In the genomic region with DNA sequence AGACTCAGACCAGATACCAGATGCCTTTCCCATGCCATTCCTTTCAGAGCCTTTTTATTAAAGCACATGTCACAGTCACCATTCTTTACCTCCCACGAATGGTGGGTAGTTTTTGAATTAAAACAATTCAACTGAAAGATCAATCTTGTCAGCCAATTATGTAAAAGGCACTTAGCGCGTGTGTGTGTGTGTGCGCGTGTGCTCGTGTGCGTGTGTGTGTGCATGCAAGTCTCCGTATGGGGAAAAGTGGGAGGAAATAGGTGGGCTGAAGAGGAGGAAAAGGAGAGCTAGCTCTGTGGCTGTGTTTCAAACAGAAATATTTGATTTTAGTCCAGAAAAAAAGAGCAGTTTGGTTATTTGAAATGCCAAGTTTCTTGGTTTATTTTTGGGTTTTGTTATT, we compare ENCODE assay signal across 32 cellular contexts.
"Had no signal": no experiment of that assay in that cellular context is flagged by ENCODE, and none has a peak within 500 bp of the region (broad histone marks: within the 10 kb centered on the region; RNA-seq: fewer than 3 reads in every experiment).

No MANE protein-coding gene starts in this region.

- ATAC-seq: activated CD4-positive, alpha-beta T cell treated with anti-CD3 and anti-CD28 coated beads for 36 hours; activated CD4-positive, CD25-positive, alpha-beta regulatory T cell treated with anti-CD3 and anti-CD28 coated beads, Interleukin-2, amount 50 U/mL, for 24 hours; activated CD8-positive, alpha-beta memory T cell treated with anti-CD3 and anti-CD28 coated beads, Interleukin-2, amount 10 ng/mL, durations not matched to agents 7 days and 5 days; activated CD8-positive, alpha-beta T cell treated with anti-CD3 and anti-CD28 coated beads, Interleukin-2, amount 10 ng/mL, durations not matched to agents 7 days and 5 days; activated naive CD4-positive, alpha-beta T cell treated with anti-CD3 and anti-CD28 coated beads, Interleukin-2, amount 50 U/mL, for 72 hours; body of pancreas; T-cell; T-helper 17 cell; WTC11 had no signal

- H3K9me3 ChIP-seq: adrenal gland, body of pancreas had no signal

- DNase-seq: activated CD4-positive, alpha-beta memory T cell treated with anti-CD3 and anti-CD28 coated beads, Interleukin-2, amount 10 ng/mL, durations not matched to agents 7 days and 5 days; activated CD4-positive, alpha-beta T cell treated with anti-CD3 and anti-CD28 coated beads for 1 hour; activated CD4-positive, alpha-beta T cell treated with anti-CD3 and anti-CD28 coated beads for 36 hours; activated CD4-positive, alpha-beta T cell treated with anti-CD3 and anti-CD28 coated beads for 48 hours; activated CD4-positive, alpha-beta T cell treated with anti-CD3 and anti-CD28 coated beads, Interleukin-2, amount 10 ng/mL, durations not matched to agents 7 days and 5 days; activated CD4-positive, alpha-beta T cell treated with anti-CD3 and anti-CD28 coated beads, Interleukin-2, amount 50 U/mL, for 48 hours; activated CD4-positive, CD25-positive, alpha-beta regulatory T cell; activated CD8-positive, alpha-beta memory T cell treated with anti-CD3 and anti-CD28 coated beads for 24 hours; activated CD8-positive, alpha-beta memory T cell treated with anti-CD3 and anti-CD28 coated beads, Interleukin-2, amount 10 ng/mL, durations not matched to agents 7 days and 5 days; activated CD8-positive, alpha-beta memory T cell treated with anti-CD3 and anti-CD28 coated beads, Interleukin-2, amount 50 U/mL, for 48 hours; activated CD8-positive, alpha-beta T cell treated with anti-CD3 and anti-CD28 coated beads, Interleukin-2, amount 10 ng/mL, durations not matched to agents 7 days and 5 days; activated effector memory CD4-positive, alpha-beta T cell treated with Interleukin-2 at 50 U/mL for 16 hours; activated gamma-delta T cell; activated naive CD4-positive, alpha-beta T cell treated with anti-CD3 and anti-CD28 coated beads, Interleukin-2, amount 50 U/mL, for 16 hours; activated naive CD4-positive, alpha-beta T cell treated with Interleukin-2 at 50 U/mL for 16 hours; activated naive CD8-positive, alpha-beta T cell treated with anti-CD3 and anti-CD28 coated beads for 36 hours; activated T-cell treated with anti-CD3 and anti-CD28 coated beads, Interleukin-2, amount 50 U/mL, for 24 hours; activated T-cell treated with anti-CD3 and anti-CD28 coated beads, Interleukin-2, amount 50 U/mL, for 48 hours; adrenal gland; amniotic stem cell; aorta; body of pancreas; cerebellar nuclear complex; T-cell; T-helper 17 cell; WERI-Rb-1 had no signal

- H3K27ac Mint-ChIP-seq: activated CD4-positive, alpha-beta memory T cell treated with anti-CD3 and anti-CD28 coated beads, Interleukin-2, amount 10 ng/mL, durations not matched to agents 7 days and 5 days; activated CD4-positive, alpha-beta T cell treated with anti-CD3 and anti-CD28 coated beads for 36 hours; activated CD4-positive, alpha-beta T cell treated with anti-CD3 and anti-CD28 coated beads, Interleukin-2, amount 10 ng/mL, durations not matched to agents 7 days and 5 days; activated CD8-positive, alpha-beta memory T cell treated with anti-CD3 and anti-CD28 coated beads, Interleukin-2, amount 10 ng/mL, durations not matched to agents 7 days and 5 days; activated CD8-positive, alpha-beta T cell treated with anti-CD3 and anti-CD28 coated beads, Interleukin-2, amount 10 ng/mL, durations not matched to agents 7 days and 5 days; activated naive CD4-positive, alpha-beta T cell treated with anti-CD3 and anti-CD28 coated beads, Interleukin-2, amount 50 U/mL, for 72 hours; activated naive CD8-positive, alpha-beta T cell treated with anti-CD3 and anti-CD28 coated beads for 36 hours; activated T-cell treated with anti-CD3 and anti-CD28 coated beads, Interleukin-2, amount 50 U/mL, for 24 hours; activated T-helper 2 cell treated with anti-CD3 and anti-CD28 coated beads, Interferon-gamma antibody, Interleukin-2, Interleukin-4, amounts not matched to agents 10 μg/mL and 5 μg/mL and 100 μg/mL, durations not matched to agents 14 hours and 24 hours and 36 hours; T-cell; T-helper 17 cell; WTC11 had no signal

- H3K27ac ChIP-seq: adrenal gland, body of pancreas, cardiac muscle cell, WERI-Rb-1 had no signal

- H3K36me3 ChIP-seq: adrenal gland, cardiac muscle cell, WERI-Rb-1 had no signal

- H3K36me3 Mint-ChIP-seq: activated CD8-positive, alpha-beta memory T cell treated with anti-CD3 and anti-CD28 coated beads, Interleukin-2, amount 10 ng/mL, durations not matched to agents 7 days and 5 days; activated naive CD4-positive, alpha-beta T cell treated with anti-CD3 and anti-CD28 coated beads, Interleukin-2, amount 50 U/mL, for 72 hours; activated naive CD8-positive, alpha-beta T cell treated with anti-CD3 and anti-CD28 coated beads for 36 hours; T-cell; WTC11 had no signal

- H3K9me3 Mint-ChIP-seq: activated CD4-positive, alpha-beta memory T cell treated with anti-CD3 and anti-CD28 coated beads, Interleukin-2, amount 10 ng/mL, durations not matched to agents 7 days and 5 days; activated CD4-positive, alpha-beta T cell treated with anti-CD3 and anti-CD28 coated beads, Interleukin-2, amount 10 ng/mL, durations not matched to agents 7 days and 5 days; activated naive CD4-positive, alpha-beta T cell treated with anti-CD3 and anti-CD28 coated beads, Interleukin-2, amount 50 U/mL, for 72 hours; activated naive CD8-positive, alpha-beta T cell treated with anti-CD3 and anti-CD28 coated beads for 36 hours; activated T-cell treated with anti-CD3 and anti-CD28 coated beads, Interleukin-2, amount 50 U/mL, for 24 hours; activated T-helper 2 cell treated with anti-CD3 and anti-CD28 coated beads, Interferon-gamma antibody, Interleukin-2, Interleukin-4, amounts not matched to agents 10 μg/mL and 5 μg/mL and 100 μg/mL, durations not matched to agents 14 hours and 24 hours and 36 hours; central memory CD8-positive, alpha-beta T cell; T-cell; WTC11 had no signal

- H3K4me3 ChIP-seq: adrenal gland, body of pancreas, cardiac muscle cell had no signal

- H3K27me3 ChIP-seq: body of pancreas had no signal

- H3K4me1 ChIP-seq: body of pancreas had no signal

- H3K4me3 Mint-ChIP-seq: activated CD4-positive, alpha-beta memory T cell treated with anti-CD3 and anti-CD28 coated beads, Interleukin-2, amount 10 ng/mL, durations not matched to agents 7 days and 5 days; activated CD4-positive, alpha-beta T cell treated with anti-CD3 and anti-CD28 coated beads for 36 hours; activated CD4-positive, alpha-beta T cell treated with anti-CD3 and anti-CD28 coated beads, Interleukin-2, amount 10 ng/mL, durations not matched to agents 7 days and 5 days; activated CD8-positive, alpha-beta memory T cell treated with anti-CD3 and anti-CD28 coated beads, Interleukin-2, amount 10 ng/mL, durations not matched to agents 7 days and 5 days; activated CD8-positive, alpha-beta T cell treated with anti-CD3 and anti-CD28 coated beads, Interleukin-2, amount 10 ng/mL, durations not matched to agents 7 days and 5 days; activated naive CD8-positive, alpha-beta T cell treated with anti-CD3 and anti-CD28 coated beads for 36 hours; activated T-cell treated with anti-CD3 and anti-CD28 coated beads, Interleukin-2, amount 50 U/mL, for 24 hours; central memory CD8-positive, alpha-beta T cell; T-cell; T-helper 17 cell; WTC11 had no signal

- H3K4me1 Mint-ChIP-seq: activated CD4-positive, alpha-beta memory T cell treated with anti-CD3 and anti-CD28 coated beads, Interleukin-2, amount 10 ng/mL, durations not matched to agents 7 days and 5 days; activated CD4-positive, alpha-beta T cell treated with anti-CD3 and anti-CD28 coated beads for 36 hours; activated CD4-positive, alpha-beta T cell treated with anti-CD3 and anti-CD28 coated beads, Interleukin-2, amount 10 ng/mL, durations not matched to agents 7 days and 5 days; activated CD8-positive, alpha-beta memory T cell treated with anti-CD3 and anti-CD28 coated beads, Interleukin-2, amount 10 ng/mL, durations not matched to agents 7 days and 5 days; activated naive CD8-positive, alpha-beta T cell treated with anti-CD3 and anti-CD28 coated beads for 36 hours; central memory CD8-positive, alpha-beta T cell; T-cell; WTC11 had no signal
